ENCODE assay signal across 16 cellular contexts in genomic region chr2:173858297-173858731, GRCh38.
DNase-seq lines count a peak whose midpoint lies in the region; ATAC-seq, FAIRE-seq and TF ChIP-seq lines count a peak whose summit lies in the region.
"Had no signal": no experiment of that assay in that cellular context is flagged by ENCODE, and none has a peak within 500 bp of the region (broad histone marks: within the 10 kb centered on the region; RNA-seq: fewer than 3 reads in every experiment).

No MANE protein-coding gene starts in this region.

- BruUV-seq in K562 (replicated peaks; lab: Mats Ljungman, UMichigan) = no TSS peak

- peak; percentile 47 for DNase-seq in GM10248 (ENCODE audit: extremely low spot score)
- DNase-seq in K562 (ENCODE audit: extremely low read depth in 1 of 4, low spot score in 3 of 4) = no peak
- no peak for DNase-seq in SIG-M5 (lab: John Stamatoyannopoulos, UW)
- DNase-seq in dorsolateral prefrontal cortex = no peak
- DNase-seq in iPS-NIHi11 (ENCODE audit: low spot score) = no peak
- DNase-seq: activated T-cell treated with anti-CD3 and anti-CD28 coated beads, Interleukin-2, amount 50 U/mL, for 1 hour; BE2C; heart left ventricle; lower lobe of right lung; NCI-H2081 treated with DMSO at 0.1 percent for 48 hours; occipital lobe; stimulated activated CD4-positive, alpha-beta T cell treated with anti-CD3 and anti-CD28 coated beads, Interleukin-15, amount 100 ng/mL, for 24 hours had no signal

- intact Hi-C loops in K562 (cut with micrococcal nuclease) = no loop called here
- intact Hi-C loops in dorsolateral prefrontal cortex (cut with DNase I) = no loop called here

- H3K27me3 ChIP-seq in K562 (ENCODE audit: control insufficient read depth in 2 of 2, insufficient read depth in 2 of 2, low read length in 2 of 2) = peaks cover 26 to 58% of the 10 kb centered on the region in 2 experiments
- H3K27me3 ChIP-seq in dorsolateral prefrontal cortex = peaks cover 0 to 6% (median 0%) of the 10 kb centered on the region in 45 donors
- H3K27me3 ChIP-seq: BE2C, heart left ventricle had no signal

- no peak for TF ChIP-seq POLR2A in K562 (conservative IDR thresholded peaks at IDR 0.05)

- POLR2A ChIA-PET in GM10248 (lab: Yijun Ruan, JAX) (no interaction called here), K562 (lab: Yijun Ruan, JAX) (interaction anchor here (0.6 to 1.4 kb wide), 3 partner anchors 13 to 84 kb away, joined by 3 read pairs; no protein-coding TSS in a partner anchor)

- H3K4me2 ChIP-seq in K562 (ENCODE audit: insufficient read depth, low read length) = no peak overlapping the region

- 2% methylated on average over 10 of the region's 10 CpGs for WGBS in K562 (ENCODE audit: insufficient coverage, low coverage, missing lambda C conversion rate)

- no peak overlapping the region for H3K9ac ChIP-seq in K562 (ENCODE audit: insufficient read depth in 1 of 2, low read depth in 2 of 2, low read length in 2 of 2)

- no peak for FAIRE-seq in K562 (lab: Jason Lieb, UNC)
- FAIRE-seq: G401.6 had no signal

- no peaks in the 10 kb centered on the region for H4K20me1 ChIP-seq in K562 (replicated peaks; ENCODE audit: control insufficient read depth, insufficient read depth, low read length)

- TF ChIP-seq RAD21 in K562 (CRISPR knock-in tag; conservative IDR thresholded peaks at IDR 0.05 in 1 of 2, IDR thresholded peaks at IDR 0.05 in 1 of 2) = no peak

- ATAC-seq in GM21381 (IDR thresholded peaks at IDR 0.05; ENCODE audit: unreplicated experiment) (peak; percentile 75), HG03571 (IDR thresholded peaks at IDR 0.05; ENCODE audit: unreplicated experiment) (peak; percentile 81), K562 (peak; percentile 33), GM18861 (IDR thresholded peaks at IDR 0.05; ENCODE audit: unreplicated experiment) (no peak)
- ATAC-seq: heart left ventricle, lower lobe of right lung had no signal

- CTCF ChIA-PET in GM10248 (lab: Yijun Ruan, JAX) (no interaction called here), K562 (lab: Yijun Ruan, JAX; ENCODE audit: low intra/inter-chr PET ratio) (no interaction called here)

- H3K9me3 ChIP-seq in K562 (replicated peaks; ENCODE audit: control insufficient read depth, insufficient read depth, low read depth, low read length) = no peaks in the 10 kb centered on the region
- H3K9me3 ChIP-seq: BE2C, heart left ventricle, lower lobe of right lung had no signal

- no peaks in the 10 kb centered on the region for H3K79me2 ChIP-seq in K562 (ENCODE audit: control insufficient read depth, insufficient read depth, low read length)

- no peaks in the 10 kb centered on the region for H3K9me1 ChIP-seq in K562 (ENCODE audit: control insufficient read depth, insufficient read depth, low read length)

- TF ChIP-seq CTCF in GM10248 (IDR thresholded peaks at IDR 0.05; ENCODE audit: control extremely low read depth, extremely low read depth, low read depth, missing control alignments) = no peak
- no peak for TF ChIP-seq CTCF in K562 (IDR thresholded peaks at IDR 0.05 in 2 of 3, conservative IDR thresholded peaks at IDR 0.05 in 1 of 3; ENCODE audit: insufficient read depth in 2 of 3, low read depth in 1 of 3, low read length in 3 of 3)
- no peak for TF ChIP-seq CTCF in dorsolateral prefrontal cortex (IDR thresholded peaks at IDR 0.05 in 54 of 56, conservative IDR thresholded peaks at IDR 0.05 in 2 of 56; ENCODE audit: low read depth in 1 of 56, partially characterized antibody in 56 of 56)

- H3K4me3 ChIP-seq in K562 (no peak overlapping the region), dorsolateral prefrontal cortex (no peak overlapping the region)
- H3K4me3 ChIP-seq: heart left ventricle, lower lobe of right lung had no signal

- H2AFZ ChIP-seq in K562 (ENCODE audit: low read depth, low read length) = no peak overlapping the region

- no peaks in the 10 kb centered on the region for H3K36me3 ChIP-seq in K562 (ENCODE audit: control insufficient read depth, insufficient read depth, low read length)
- H3K36me3 ChIP-seq: BE2C, heart left ventricle, lower lobe of right lung had no signal

- H3K27ac ChIP-seq in K562 (ENCODE audit: extremely low read depth, low read depth, low read length) = no peak overlapping the region
- H3K27ac ChIP-seq in dorsolateral prefrontal cortex = no peak overlapping the region
- H3K27ac ChIP-seq: heart left ventricle, lower lobe of right lung had no signal

- in situ Hi-C loops in K562 (cut with MboI) = no loop called here

- TF ChIP-seq EP300 in K562 (IDR thresholded peaks at IDR 0.05; ENCODE audit: low read length) = no peak

- H3K4me1 ChIP-seq in K562 (replicated peaks in 1 of 2; ENCODE audit: control insufficient read depth in 2 of 2, insufficient read depth in 2 of 2, low read length in 2 of 2) = no peaks in the 10 kb centered on the region
- H3K4me1 ChIP-seq: BE2C, lower lobe of right lung had no signal

TF ChIP-seq in K562, 482 proteins besides CTCF, POLR2A, EP300 and RAD21 (continues in another document):
- TF ChIP-seq ZKSCAN8 (CRISPR knock-in tag; IDR thresholded peaks at IDR 0.05) (no peak), ZNF239 (CRISPR knock-in tag; IDR thresholded peaks at IDR 0.05) (no peak), ZNF79 (CRISPR knock-in tag; IDR thresholded peaks at IDR 0.05; ENCODE audit: low read depth) (no peak), POLR2AphosphoS5 (IDR thresholded peaks at IDR 0.05; ENCODE audit: control insufficient read depth, insufficient read depth, low read depth, low read length) (no peak), BACH1 (tag; IDR thresholded peaks at IDR 0.05) (no peak), ETS2 (tag; IDR thresholded peaks at IDR 0.05; ENCODE audit: borderline replicate concordance, poor library complexity, severe bottlenecking) (no peak), FOXA1 (IDR thresholded peaks at IDR 0.05; ENCODE audit: borderline replicate concordance) (no peak), BRCA1 (IDR thresholded peaks at IDR 0.05) (no peak), BRCA1 (CRISPR knock-in tag; IDR thresholded peaks at IDR 0.05) (no peak)
- TF ChIP-seq, protein P1, sequence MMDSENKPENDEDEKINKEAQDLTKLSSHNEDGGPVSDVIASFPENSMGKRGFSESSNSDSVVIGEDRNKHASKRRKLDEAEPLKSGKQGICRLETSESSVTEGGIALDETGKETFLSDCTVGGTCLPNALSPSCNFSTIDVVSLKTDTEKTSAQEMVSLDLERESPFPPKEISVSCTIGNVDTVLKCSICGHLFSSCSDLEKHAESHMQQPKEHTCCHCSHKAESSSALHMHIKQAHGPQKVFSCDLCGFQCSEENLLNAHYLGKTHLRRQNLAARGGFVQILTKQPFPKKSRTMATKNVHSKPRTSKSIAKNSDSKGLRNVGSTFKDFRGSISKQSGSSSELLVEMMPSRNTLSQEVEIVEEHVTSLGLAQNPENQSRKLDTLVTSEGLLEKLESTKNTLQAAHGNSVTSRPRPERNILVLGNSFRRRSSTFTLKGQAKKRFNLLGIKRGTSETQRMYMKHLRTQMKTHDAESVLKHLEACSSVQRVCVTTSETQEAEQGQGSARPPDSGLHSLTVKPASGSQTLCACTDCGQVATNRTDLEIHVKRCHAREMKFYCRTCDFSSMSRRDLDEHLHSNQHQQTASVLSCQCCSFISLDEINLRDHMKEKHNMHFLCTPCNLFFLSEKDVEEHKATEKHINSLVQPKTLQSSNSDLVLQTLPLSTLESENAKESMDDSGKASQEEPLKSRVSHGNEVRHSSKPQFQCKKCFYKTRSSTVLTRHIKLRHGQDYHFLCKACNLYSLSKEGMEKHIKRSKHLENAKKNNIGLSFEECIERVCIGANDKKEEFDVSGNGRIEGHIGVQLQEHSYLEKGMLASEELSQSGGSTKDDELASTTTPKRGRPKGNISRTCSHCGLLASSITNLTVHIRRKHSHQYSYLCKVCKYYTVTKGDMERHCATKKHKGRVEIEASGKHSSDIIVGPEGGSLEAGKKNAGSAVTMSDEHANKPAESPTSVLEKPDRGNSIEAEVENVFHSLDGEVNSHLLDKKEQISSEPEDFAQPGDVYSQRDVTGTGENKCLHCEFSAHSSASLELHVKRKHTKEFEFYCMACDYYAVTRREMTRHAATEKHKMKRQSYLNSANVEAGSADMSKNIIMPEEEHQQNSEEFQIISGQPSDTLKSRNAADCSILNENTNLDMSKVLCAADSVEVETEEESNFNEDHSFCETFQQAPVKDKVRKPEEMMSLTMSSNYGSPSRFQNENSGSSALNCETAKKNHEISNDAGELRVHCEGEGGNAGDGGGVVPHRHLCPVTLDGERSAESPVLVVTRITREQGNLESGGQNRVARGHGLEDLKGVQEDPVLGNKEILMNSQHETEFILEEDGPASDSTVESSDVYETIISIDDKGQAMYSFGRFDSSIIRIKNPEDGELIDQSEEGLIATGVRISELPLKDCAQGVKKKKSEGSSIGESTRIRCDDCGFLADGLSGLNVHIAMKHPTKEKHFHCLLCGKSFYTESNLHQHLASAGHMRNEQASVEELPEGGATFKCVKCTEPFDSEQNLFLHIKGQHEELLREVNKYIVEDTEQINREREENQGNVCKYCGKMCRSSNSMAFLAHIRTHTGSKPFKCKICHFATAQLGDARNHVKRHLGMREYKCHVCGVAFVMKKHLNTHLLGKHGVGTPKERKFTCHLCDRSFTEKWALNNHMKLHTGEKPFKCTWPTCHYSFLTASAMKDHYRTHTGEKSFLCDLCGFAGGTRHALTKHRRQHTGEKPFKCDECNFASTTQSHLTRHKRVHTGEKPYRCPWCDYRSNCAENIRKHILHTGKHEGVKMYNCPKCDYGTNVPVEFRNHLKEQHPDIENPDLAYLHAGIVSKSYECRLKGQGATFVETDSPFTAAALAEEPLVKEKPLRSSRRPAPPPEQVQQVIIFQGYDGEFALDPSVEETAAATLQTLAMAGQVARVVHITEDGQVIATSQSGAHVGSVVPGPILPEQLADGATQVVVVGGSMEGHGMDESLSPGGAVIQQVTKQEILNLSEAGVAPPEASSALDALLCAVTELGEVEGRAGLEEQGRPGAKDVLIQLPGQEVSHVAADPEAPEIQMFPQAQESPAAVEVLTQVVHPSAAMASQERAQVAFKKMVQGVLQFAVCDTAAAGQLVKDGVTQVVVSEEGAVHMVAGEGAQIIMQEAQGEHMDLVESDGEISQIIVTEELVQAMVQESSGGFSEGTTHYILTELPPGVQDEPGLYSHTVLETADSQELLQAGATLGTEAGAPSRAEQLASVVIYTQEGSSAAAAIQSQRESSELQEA (IDR thresholded peaks at IDR 0.05; ENCODE audit: low read depth) = no peak
- TF ChIP-seq, protein P2, sequence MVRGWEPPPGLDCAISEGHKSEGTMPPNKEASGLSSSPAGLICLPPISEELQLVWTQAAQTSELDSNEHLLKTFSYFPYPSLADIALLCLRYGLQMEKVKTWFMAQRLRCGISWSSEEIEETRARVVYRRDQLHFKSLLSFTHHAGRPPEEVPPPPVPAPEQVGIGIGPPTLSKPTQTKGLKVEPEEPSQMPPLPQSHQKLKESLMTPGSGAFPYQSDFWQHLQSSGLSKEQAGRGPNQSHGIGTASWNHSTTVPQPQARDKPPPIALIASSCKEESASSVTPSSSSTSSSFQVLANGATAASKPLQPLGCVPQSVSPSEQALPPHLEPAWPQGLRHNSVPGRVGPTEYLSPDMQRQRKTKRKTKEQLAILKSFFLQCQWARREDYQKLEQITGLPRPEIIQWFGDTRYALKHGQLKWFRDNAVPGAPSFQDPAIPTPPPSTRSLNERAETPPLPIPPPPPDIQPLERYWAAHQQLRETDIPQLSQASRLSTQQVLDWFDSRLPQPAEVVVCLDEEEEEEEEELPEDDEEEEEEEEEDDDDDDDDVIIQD (CRISPR knock-in tag; IDR thresholded peaks at IDR 0.05) = no peak
